ENCODE assay signal across 8 cellular contexts in genomic region chr10:100341953-100342626, GRCh38. TPM values are rescaled to one million over a fixed set of nuclear protein-coding genes. Genes with fewer than 3 reads are reported as not detected.
A peak's percentile ranks its signal among the peaks of the same experiment; 100 is the strongest.
DNase-seq lines count a peak whose midpoint lies in the region; ATAC-seq, FAIRE-seq and TF ChIP-seq lines count a peak whose summit lies in the region.

No MANE protein-coding gene starts in this region.

- DNase-seq in DMS 273 treated with DMSO at 0.1 percent for 48 hours (lab: John Stamatoyannopoulos, UW) (peak; percentile 15), HFF-Myc (ENCODE audit: extremely low read depth, low read depth) (peak; percentile 37), RWPE1 (ENCODE audit: low spot score) (peak; percentile 88), adipocyte (ENCODE audit: low read depth) (peak; percentile 71), left ventricle myocardium superior (peak; percentile 38), small intestine (peak; percentile 82), NCI-H2029 (lab: John Stamatoyannopoulos, UW) (no peak)

- peaks cover 52% of the 10 kb centered on the region for H3K4me1 ChIP-seq in adipocyte (ENCODE audit: control insufficient read depth, insufficient read depth, low read length)
- peaks cover 0 to 2% of the 10 kb centered on the region in 2 donors for H3K4me1 ChIP-seq in small intestine (ENCODE audit: control insufficient read depth in 2 of 2, insufficient read depth in 1 of 2, low read depth in 1 of 2, low read length in 1 of 2)

- CTCF ChIA-PET in RWPE1 (lab: Yijun Ruan, JAX), result interaction anchor here (0.7 to 1.2 kb wide), 5 partner anchors 29 to 177 kb away, joined by 3 to 4 read pairs (median 4); no protein-coding TSS in a partner anchor

- H3K36me3 ChIP-seq in adipocyte (ENCODE audit: control insufficient read depth, insufficient read depth, low read length, severe bottlenecking), result no peaks in the 10 kb centered on the region
- H3K36me3 ChIP-seq in small intestine (ENCODE audit: control insufficient read depth in 2 of 2, insufficient read depth in 2 of 2, low read length in 2 of 2), result no peaks in the 10 kb centered on the region

- TF ChIP-seq CTCF in HFF-Myc (IDR thresholded peaks at IDR 0.05; ENCODE audit: low read depth, low read length, missing control alignments) (peak; percentile 71), RWPE1 (conservative IDR thresholded peaks at IDR 0.05; ENCODE audit: low read depth) (peak; percentile 72)

- H3K27ac ChIP-seq in RWPE1 (peak overlapping the region; percentile 1; the same call in 1 of the 2 replicates), small intestine (ENCODE audit: low read depth in 1 of 2, low read length in 1 of 2) (no peak overlapping the region)

- no peaks in the 10 kb centered on the region for H3K9me3 ChIP-seq in adipocyte (ENCODE audit: control insufficient read depth, low read length)
- H3K9me3 ChIP-seq in small intestine (ENCODE audit: control insufficient read depth, low read depth), result no peaks in the 10 kb centered on the region

- H3K4me3 ChIP-seq in HFF-Myc (replicated peaks; ENCODE audit: low read depth, low read length) (no peak overlapping the region), adipocyte (ENCODE audit: low read length) (no peak overlapping the region), small intestine (ENCODE audit: low read depth in 1 of 2, low read length in 2 of 2) (no peak overlapping the region)

- peak overlapping the region; percentile 62 for H3K9ac ChIP-seq in adipocyte (ENCODE audit: low read length)

- no peak for FAIRE-seq in small intestine (lab: Jason Lieb, UNC)

- WGBS in small intestine, 3 donors, result 38 to 49% (median 48%) methylated on average over 9 of the region's 9 CpGs

- POLR2A ChIA-PET in RWPE1 (lab: Yijun Ruan, JAX; ENCODE audit: low non-redundant PET), result no interaction called here

- H3K27me3 ChIP-seq in adipocyte (replicated peaks; ENCODE audit: control insufficient read depth, insufficient read depth, low read length) (no peaks in the 10 kb centered on the region), small intestine (ENCODE audit: control insufficient read depth in 2 of 2, insufficient read depth in 2 of 2, low read length in 2 of 2) (no peaks in the 10 kb centered on the region)

- ATAC-seq in left ventricle myocardium superior (peak; percentile 75), HG02884 (IDR thresholded peaks at IDR 0.05; ENCODE audit: unreplicated experiment) (no peak)

- intact Hi-C loops in left ventricle myocardium superior (cut with micrococcal nuclease), result no loop called here

RNA-seq across cellular contexts. Expression of gene SCD, which starts 4.9 kb away (rescaled TPM):
- 13.2 TPM for total RNA-seq in left ventricle myocardium superior
- polyA plus RNA-seq in small intestine, result 100 to 1,000 TPM in 1 of 3 donors, 10 to 100 TPM in 2; 14.8 to 144 (median 20.5) TPM

RNA-seq across cellular contexts. Expression of gene PKD2L1, which starts 12.1 kb away (rescaled TPM):
- total RNA-seq in left ventricle myocardium superior, result not detected
- under 1 TPM in 2 of 3 donors, not detected in 1; 0.10 to 0.27 TPM for polyA plus RNA-seq in small intestine

RNA-seq across cellular contexts. Expression of gene BLOC1S2, which starts 55.6 kb away (rescaled TPM):
- total RNA-seq in left ventricle myocardium superior, result 18.2 TPM
- 10 to 100 TPM; 33.3 to 47.6 (median 33.3) TPM for polyA plus RNA-seq in small intestine
